9 cellular contexts compared by ENCODE assay signal in the genomic region with DNA sequence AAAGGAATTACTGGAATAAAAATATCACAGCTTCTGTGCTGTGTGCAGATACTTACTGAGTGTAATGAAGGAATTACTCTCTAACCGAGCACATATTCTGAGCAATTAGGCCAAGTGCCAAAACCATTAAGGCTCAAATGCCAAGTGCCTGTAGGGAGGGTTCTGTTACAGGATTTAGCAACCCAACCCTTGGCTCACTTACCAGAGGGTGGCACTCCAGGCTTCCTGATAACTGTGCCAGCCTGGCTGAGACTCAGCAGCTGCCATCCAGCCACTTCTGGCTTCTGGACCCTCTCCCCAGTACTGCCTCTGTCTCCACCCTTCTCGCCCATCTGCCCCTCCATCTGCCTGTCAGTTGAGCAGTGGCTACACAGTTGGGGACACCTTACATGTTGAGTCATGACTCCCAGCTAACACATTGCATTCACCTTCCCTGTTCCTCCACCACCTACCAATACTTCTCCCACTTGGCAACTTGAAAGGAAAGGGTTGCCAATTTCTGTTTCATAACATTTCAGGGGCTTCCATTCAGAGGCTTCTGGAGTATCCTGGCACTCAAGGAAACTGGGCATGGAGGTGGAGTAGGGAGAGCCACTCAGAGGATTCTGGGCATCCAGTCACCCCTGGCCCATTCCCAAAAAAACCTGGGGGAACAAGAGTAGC.
DNase-seq lines count a peak whose midpoint lies in the region; ATAC-seq and TF ChIP-seq lines count a peak whose summit lies in the region.
"Had no signal": no experiment of that assay in that cellular context is flagged by ENCODE, and none has a peak within 500 bp of the region (broad histone marks: within the 10 kb centered on the region; RNA-seq: fewer than 3 reads in every experiment).

No MANE protein-coding gene starts in this region.

- no peak for DNase-seq in GM13976 (ENCODE audit: low spot score)
- DNase-seq in NCI-H2171 (lab: John Stamatoyannopoulos, UW) = peak; percentile 86
- DNase-seq in amygdala (lab: John Stamatoyannopoulos, UW) = peak in 53 of 56 donors; percentile 7 to 88 (median 55)
- peak; percentile 57 for DNase-seq in islet precursor cell
- peak; percentile 17 to 42 for DNase-seq in stimulated activated naive CD8-positive, alpha-beta T cell treated with anti-CD3 and anti-CD28 coated beads, Interleukin-15, amount 100 ng/mL, for 72 hours
- DNase-seq in hepatic stellate cell (ENCODE audit: low spot score) = no peak

- no peak overlapping the region for H3K4me3 Mint-ChIP-seq in stimulated activated naive CD8-positive, alpha-beta T cell treated with anti-CD3 and anti-CD28 coated beads, Interleukin-15, amount 100 ng/mL, for 72 hours

- peaks cover 21% of the 10 kb centered on the region for H3K4me1 Mint-ChIP-seq in stimulated activated naive CD8-positive, alpha-beta T cell treated with anti-CD3 and anti-CD28 coated beads, Interleukin-15, amount 100 ng/mL, for 72 hours

- H3K27ac Mint-ChIP-seq in stimulated activated naive CD8-positive, alpha-beta T cell treated with anti-CD3 and anti-CD28 coated beads, Interleukin-15, amount 100 ng/mL, for 72 hours = no peak overlapping the region

- ATAC-seq in stimulated activated naive CD8-positive, alpha-beta T cell treated with anti-CD3 and anti-CD28 coated beads, Interleukin-15, amount 100 ng/mL, for 72 hours = peak; percentile 86
- no peak for ATAC-seq in GM18498 (IDR thresholded peaks at IDR 0.05; ENCODE audit: unreplicated experiment)
- no peak for ATAC-seq in GM21360 (IDR thresholded peaks at IDR 0.05; ENCODE audit: unreplicated experiment)
- ATAC-seq: K562 had no signal

- TF ChIP-seq CTCF in GM13976 (IDR thresholded peaks at IDR 0.05; ENCODE audit: borderline replicate concordance, control extremely low read depth, extremely low read depth, insufficient read depth, missing control alignments) = peak; percentile 26

- H3K27me3 Mint-ChIP-seq in stimulated activated naive CD8-positive, alpha-beta T cell treated with anti-CD3 and anti-CD28 coated beads, Interleukin-15, amount 100 ng/mL, for 72 hours = no peaks in the 10 kb centered on the region

- H3K9me3 Mint-ChIP-seq in stimulated activated naive CD8-positive, alpha-beta T cell treated with anti-CD3 and anti-CD28 coated beads, Interleukin-15, amount 100 ng/mL, for 72 hours = no peaks in the 10 kb centered on the region

- in situ Hi-C loops in GM13976 (cut with MboI; ENCODE audit: low sequenced_read_pairs, unreplicated experiment) = no loop called here

Comparison
In these comparisons a context has a peak if more than half of its experiments do, and no peak if none do; other contexts are left out.
1. DNase-seq: peak in NCI-H2171 (single experiment), amygdala (53 of 56), islet precursor cell (single experiment) and stimulated activated naive CD8-positive, alpha-beta T cell treated with anti-CD3 and anti-CD28 coated beads, Interleukin-15, amount 100 ng/mL, for 72 hours (2 of 2); none in GM13976 (single experiment) and hepatic stellate cell (single experiment).